21 cellular contexts compared by ENCODE assay signal in genomic region chr5:21219255-21219654, GRCh38.
DNase-seq lines count a peak whose midpoint lies in the region; ATAC-seq and TF ChIP-seq lines count a peak whose summit lies in the region.
"Had no signal": no experiment of that assay in that cellular context is flagged by ENCODE, and none has a peak within 500 bp of the region (broad histone marks: within the 10 kb centered on the region; RNA-seq: fewer than 3 reads in every experiment).

No MANE protein-coding gene starts in this region.

- intact Hi-C loops in left colon (cut with DNase I, micrococcal nuclease): no loop called here

- ATAC-seq in HG03520 (IDR thresholded peaks at IDR 0.05; ENCODE audit: unreplicated experiment) (no peak), left colon (no peak)
- ATAC-seq: activated CD4-positive, CD25-positive, alpha-beta regulatory T cell treated with anti-CD3 and anti-CD28 coated beads, Interleukin-2, amount 50 U/mL, for 24 hours; activated CD8-positive, alpha-beta T cell treated with anti-CD3 and anti-CD28 coated beads, Interleukin-2, amount 10 ng/mL, durations not matched to agents 7 days and 5 days had no signal

- no peak for TF ChIP-seq CTCF in epithelial cell of esophagus (IDR thresholded peaks at IDR 0.05; ENCODE audit: insufficient read depth, low read depth, low read length, missing control alignments)

- H3K4me3 ChIP-seq in epithelial cell of esophagus (ENCODE audit: low read length): no peak overlapping the region
- H3K4me3 ChIP-seq: SJCRH30 had no signal

- DNase-seq in D341Med (ENCODE audit: low spot score) (peak; percentile 14), HPDE6-E6E7 (ENCODE audit: extremely low spot score) (peak; percentile 80), RPMI7951 (ENCODE audit: low read depth) (peak; percentile 1), epithelial cell of esophagus (ENCODE audit: low read depth) (peak; percentile 78), SW480 (ENCODE audit: low spot score) (no peak), left colon (no peak), NCI-H1092 (lab: John Stamatoyannopoulos, UW) (no peak)
- DNase-seq: activated CD8-positive, alpha-beta T cell treated with anti-CD3 and anti-CD28 coated beads, Interleukin-2, amount 10 ng/mL, durations not matched to agents 7 days and 5 days; activated naive CD4-positive, alpha-beta T cell treated with anti-CD3 and anti-CD28 coated beads for 36 hours; activated T-cell treated with anti-CD3 and anti-CD28 coated beads, Interleukin-2, amount 50 U/mL, for 24 hours; aorta; CD4-positive, alpha-beta T cell; DMS79; effector memory CD4-positive, alpha-beta T cell; Karpas-422; NCI-H1417; NCI-H524 treated with DMSO at 0.1 percent for 48 hours; occipital lobe; SJCRH30 had no signal

Comparison
In these comparisons a context has a peak if more than half of its experiments do, and no peak if none do; other contexts are left out.
1. DNase-seq: peak in D341Med (single experiment), HPDE6-E6E7 (single experiment), RPMI7951 (single experiment) and epithelial cell of esophagus (single experiment); none in SW480 (single experiment), left colon (0 of 2) and NCI-H1092 (single experiment).